22 cellular contexts compared by ENCODE assay signal in the genomic region with DNA sequence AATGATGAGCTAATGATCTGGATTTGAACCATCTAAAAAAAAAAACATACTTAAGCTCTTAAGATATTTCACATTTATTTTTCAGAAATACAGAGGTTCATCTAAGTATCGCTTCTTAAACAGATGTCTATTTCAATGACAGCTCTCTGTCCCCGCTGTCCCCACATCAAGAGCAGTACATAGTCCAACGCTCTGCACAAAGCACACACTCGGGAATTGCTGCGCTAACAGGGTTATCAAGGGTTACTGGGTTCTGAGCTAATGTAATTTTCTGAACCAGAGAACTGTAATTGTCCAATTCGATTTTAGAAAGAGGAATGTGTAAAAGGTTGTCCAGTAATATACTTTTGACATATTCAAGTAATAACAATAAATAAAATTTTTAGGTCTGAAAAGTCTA. TPM values are rescaled to one million over a fixed set of nuclear protein-coding genes. Genes with fewer than 3 reads are reported as not detected.
"Had no signal": no experiment of that assay in that cellular context is flagged by ENCODE, and none has a peak within 500 bp of the region (broad histone marks: within the 10 kb centered on the region; RNA-seq: fewer than 3 reads in every experiment).

No MANE protein-coding gene starts in this region.

- DNase-seq: IMR-90, Karpas-422, KG1, MG63, NCI-H1092, NCI-H1105 treated with DMSO at 0.1 percent for 48 hours, NCI-H1436, NCI-H187, NCI-H2029, NCI-H2081 treated with DMSO at 0.1 percent for 48 hours, NCI-H2171, NCI-H226, NCI-H446, NCI-H510A, NCI-H524 treated with DMSO at 0.1 percent for 48 hours, Right ventricle myocardium superior, RPMI8226, SIG-M5, SK-N-SH, SW 1271 had no signal

- H3K27ac ChIP-seq: SJSA1 had no signal

- H3K27me3 ChIP-seq: MG63, SJSA1 had no signal

- H3K4me1 ChIP-seq: SJSA1 had no signal

- H3K4me3 ChIP-seq: MG63, SJSA1 had no signal

- H3K36me3 ChIP-seq: SJSA1 had no signal

- H3K9me3 ChIP-seq: MG63, SJSA1, SK-N-SH had no signal

RNA-seq across cellular contexts. Expression of a gene that starts 58.8 kb away (rescaled TPM):
- total RNA-seq: HT-29, IMR-90, SJSA1 had no signal
